9 cellular contexts compared by ENCODE assay signal in the genomic region with DNA sequence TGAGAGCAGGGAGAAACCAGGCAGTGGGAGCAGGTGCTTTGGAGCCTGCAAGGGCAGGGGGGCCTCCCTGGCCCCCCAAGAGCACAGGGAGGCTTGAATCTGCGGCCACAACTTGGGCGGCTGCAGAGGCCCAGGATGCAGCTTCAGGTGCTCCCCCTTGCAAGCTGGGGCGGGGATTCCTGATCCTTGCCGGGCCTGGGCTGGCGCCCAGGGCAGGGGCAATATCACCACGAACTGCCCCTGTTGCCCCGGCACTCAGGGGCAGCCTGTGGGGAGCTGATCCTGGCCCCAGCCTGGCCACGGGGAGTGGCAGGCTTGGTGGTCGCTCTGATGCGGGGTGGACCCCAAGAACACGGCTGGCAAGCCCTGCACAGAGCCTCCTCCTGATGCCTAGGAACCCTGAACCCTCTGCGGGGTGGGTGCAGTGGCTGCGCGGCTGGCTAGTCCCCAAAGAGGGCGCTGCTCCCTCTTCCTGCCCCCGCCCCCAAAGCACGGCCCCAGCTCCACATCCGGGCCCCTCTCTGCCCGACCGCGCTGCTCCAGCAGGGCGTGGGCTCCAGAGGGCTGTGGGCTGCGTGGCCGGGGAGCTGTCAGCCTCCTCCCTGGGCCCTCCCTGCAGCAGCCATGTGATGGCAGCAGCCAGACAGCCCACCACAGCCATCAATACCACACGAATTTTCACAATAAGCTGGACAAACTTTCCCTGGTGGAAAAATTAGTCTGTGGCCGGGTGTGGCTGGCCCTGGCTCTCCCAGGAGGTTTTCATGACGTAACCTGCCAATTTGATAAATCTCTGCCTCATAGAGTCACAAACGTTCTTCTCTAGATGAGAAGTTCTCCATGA. TPM values are rescaled to one million over a fixed set of nuclear protein-coding genes. Genes with fewer than 3 reads are reported as not detected.
DNase-seq lines count a peak whose midpoint lies in the region; ATAC-seq and TF ChIP-seq lines count a peak whose summit lies in the region.
"Had no signal": no experiment of that assay in that cellular context is flagged by ENCODE, and none has a peak within 500 bp of the region (broad histone marks: within the 10 kb centered on the region; RNA-seq: fewer than 3 reads in every experiment).

No MANE protein-coding gene starts in this region.

- H3K4me2 ChIP-seq in SK-N-SH = peak overlapping the region; percentile 24; the same call in 1 of the 2 replicates

- no peaks in the 10 kb centered on the region for H3K9me3 ChIP-seq in SK-N-SH
- H3K9me3 ChIP-seq in gastrocnemius medialis = no peaks in the 10 kb centered on the region

- no peak overlapping the region for H3K9ac ChIP-seq in SK-N-SH

- no peak for TF ChIP-seq EP300 in SK-N-SH (IDR thresholded peaks at IDR 0.05; ENCODE audit: borderline replicate concordance in 1 of 2, low read depth in 1 of 2, low read length in 1 of 2)

- H3K4me3 ChIP-seq in SK-N-SH (ENCODE audit: low read depth in 2 of 2, low read length in 1 of 2) = no peak overlapping the region
- H3K4me3 ChIP-seq in gastrocnemius medialis = no peak overlapping the region

- no peak for ATAC-seq in gastrocnemius medialis
- ATAC-seq: Panc1 had no signal

- H3K4me1 Mint-ChIP-seq in osteocyte (ENCODE audit: unreplicated experiment) = no peaks in the 10 kb centered on the region

- H3K79me2 ChIP-seq in SK-N-SH (ENCODE audit: insufficient read depth) = no peaks in the 10 kb centered on the region

- DNase-seq in GM19240 (ENCODE audit: insufficient read length, low spot score) = peak; percentile 55
- peak; percentile 70 for DNase-seq in SK-N-SH
- peak; percentile 60 for DNase-seq in activated naive CD4-positive, alpha-beta T cell treated with anti-CD3 and anti-CD28 coated beads, Interleukin-2, amount 50 U/mL, for 16 hours
- DNase-seq in osteocyte (ENCODE audit: extremely low spot score, unreplicated experiment) = no peak
- no peak for DNase-seq in NCI-H2107 treated with DMSO at 0.1 percent for 48 hours (lab: John Stamatoyannopoulos, UW; ENCODE audit: unreplicated experiment)
- DNase-seq in gastrocnemius medialis = no peak
- DNase-seq in NCI-H2081 (lab: John Stamatoyannopoulos, UW) = no peak
- DNase-seq in epidermal melanocyte (ENCODE audit: insufficient read length, low spot score) = no peak

- no peak overlapping the region for H3K4me3 Mint-ChIP-seq in osteocyte (ENCODE audit: unreplicated experiment)

- WGBS in SK-N-SH (ENCODE audit: low lambda C conversion rate) = 12% methylated on average over 4 of the region's 28 CpGs

- H3K36me3 ChIP-seq in SK-N-SH (replicated peaks in 1 of 2; ENCODE audit: control insufficient read depth in 1 of 2, insufficient read depth in 2 of 2, low read length in 1 of 2) = no peaks in the 10 kb centered on the region
- H3K36me3 ChIP-seq in gastrocnemius medialis = no peaks in the 10 kb centered on the region

- H3K27me3 Mint-ChIP-seq in osteocyte (ENCODE audit: unreplicated experiment) = peaks cover 2% of the 10 kb centered on the region

- no peak for TF ChIP-seq RAD21 in SK-N-SH (IDR thresholded peaks at IDR 0.05; ENCODE audit: low read length)

- no peak for TF ChIP-seq POLR2A in gastrocnemius medialis (IDR thresholded peaks at IDR 0.05)

- CTCF ChIA-PET in SK-N-SH (lab: Yijun Ruan, JAX) = interaction anchor here (0.9 to 1.3 kb wide), 3 partner anchors 13 to 96 kb away, joined by 3 read pairs; a partner anchor contains a TSS

- H3K27me3 ChIP-seq in SK-N-SH (ENCODE audit: insufficient read depth) = peaks cover 16% of the 10 kb centered on the region
- no peaks in the 10 kb centered on the region for H3K27me3 ChIP-seq in gastrocnemius medialis

- no peaks in the 10 kb centered on the region for H4K20me1 ChIP-seq in SK-N-SH (ENCODE audit: insufficient read depth)

- intact Hi-C loops in gastrocnemius medialis (cut with DNase I; ENCODE audit: low total_unique reads) = no loop called here

- H3K9me2 ChIP-seq in SK-N-SH = no peaks in the 10 kb centered on the region

- H3K27ac ChIP-seq in SK-N-SH (ENCODE audit: low read depth in 2 of 2, low read length in 1 of 2) (no peak overlapping the region), gastrocnemius medialis (no peak overlapping the region)

- POLR2A ChIA-PET in SK-N-SH (lab: Yijun Ruan, JAX) = no interaction called here

- H3F3A ChIP-seq in SK-N-SH (replicated peaks; ENCODE audit: insufficient read depth) = peaks cover 3% of the 10 kb centered on the region

- peaks cover 6% of the 10 kb centered on the region for H3K9me3 Mint-ChIP-seq in osteocyte (ENCODE audit: unreplicated experiment)

- 0 out of 2 replicates have a peak overlapping the region, but pooled peaks have one; percentile 46 for H2AFZ ChIP-seq in SK-N-SH (ENCODE audit: low read depth)

- no peaks in the 10 kb centered on the region for H3K36me3 Mint-ChIP-seq in osteocyte (ENCODE audit: unreplicated experiment)

- H3K4me1 ChIP-seq in SK-N-SH (ENCODE audit: control insufficient read depth in 1 of 2, insufficient read depth in 2 of 2, low read depth in 1 of 2, low read length in 1 of 2) (no peaks in the 10 kb centered on the region), gastrocnemius medialis (no peaks in the 10 kb centered on the region)

- in situ Hi-C loops in gastrocnemius medialis (cut with MboI; ENCODE audit: low sequenced_read_pairs in 4 of 4) = no loop called here

- TF ChIP-seq CTCF in SK-N-SH (IDR thresholded peaks at IDR 0.05) = peak; percentile 26; the same call in 1 of the 2 replicates
- peak; percentile 28 for TF ChIP-seq CTCF in osteocyte (IDR thresholded peaks at IDR 0.05)
- TF ChIP-seq CTCF in gastrocnemius medialis (IDR thresholded peaks at IDR 0.05 in 4 of 5, conservative IDR thresholded peaks at IDR 0.05 in 1 of 5) = no peak

- no peak overlapping the region for H3K27ac Mint-ChIP-seq in osteocyte (ENCODE audit: unreplicated experiment)

TF ChIP-seq in SK-N-SH, 30 proteins besides CTCF, POLR2A, EP300 and RAD21:
- TF ChIP-seq RFX5 (IDR thresholded peaks at IDR 0.05; ENCODE audit: low read length) = no peak
- TF ChIP-seq, protein P1, sequence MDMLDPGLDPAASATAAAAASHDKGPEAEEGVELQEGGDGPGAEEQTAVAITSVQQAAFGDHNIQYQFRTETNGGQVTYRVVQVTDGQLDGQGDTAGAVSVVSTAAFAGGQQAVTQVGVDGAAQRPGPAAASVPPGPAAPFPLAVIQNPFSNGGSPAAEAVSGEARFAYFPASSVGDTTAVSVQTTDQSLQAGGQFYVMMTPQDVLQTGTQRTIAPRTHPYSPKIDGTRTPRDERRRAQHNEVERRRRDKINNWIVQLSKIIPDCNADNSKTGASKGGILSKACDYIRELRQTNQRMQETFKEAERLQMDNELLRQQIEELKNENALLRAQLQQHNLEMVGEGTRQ (IDR thresholded peaks at IDR 0.05; ENCODE audit: borderline replicate concordance, low read depth, low read length) = no peak
- no peak for TF ChIP-seq NFIC (IDR thresholded peaks at IDR 0.05; ENCODE audit: borderline replicate concordance)
- TF ChIP-seq FOXJ3 (CRISPR knock-in tag; IDR thresholded peaks at IDR 0.05) = no peak
- TF ChIP-seq, protein P2, sequence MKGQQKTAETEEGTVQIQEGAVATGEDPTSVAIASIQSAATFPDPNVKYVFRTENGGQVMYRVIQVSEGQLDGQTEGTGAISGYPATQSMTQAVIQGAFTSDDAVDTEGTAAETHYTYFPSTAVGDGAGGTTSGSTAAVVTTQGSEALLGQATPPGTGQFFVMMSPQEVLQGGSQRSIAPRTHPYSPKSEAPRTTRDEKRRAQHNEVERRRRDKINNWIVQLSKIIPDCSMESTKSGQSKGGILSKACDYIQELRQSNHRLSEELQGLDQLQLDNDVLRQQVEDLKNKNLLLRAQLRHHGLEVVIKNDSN (IDR thresholded peaks at IDR 0.05; ENCODE audit: borderline replicate concordance, low read depth) = no peak
- TF ChIP-seq, protein P3, sequence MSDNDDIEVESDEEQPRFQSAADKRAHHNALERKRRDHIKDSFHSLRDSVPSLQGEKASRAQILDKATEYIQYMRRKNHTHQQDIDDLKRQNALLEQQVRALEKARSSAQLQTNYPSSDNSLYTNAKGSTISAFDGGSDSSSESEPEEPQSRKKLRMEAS (IDR thresholded peaks at IDR 0.05; ENCODE audit: low read depth) = no peak
- TF ChIP-seq JUND (IDR thresholded peaks at IDR 0.05) = no peak
- TF ChIP-seq MXI1 (IDR thresholded peaks at IDR 0.05; ENCODE audit: low read depth, low read length) = no peak

RNA-seq across cellular contexts. Expression of a gene that starts 21.0 kb away (rescaled TPM):
- 9.9 and 10.7 TPM in 2 replicates for polyA plus RNA-seq in SK-N-SH (2012; rRNA removed)
- 7.1 and 7.4 TPM in 2 replicates for polyA plus RNA-seq in SK-N-SH (2012; cell fraction: cytosol; rRNA removed)
- 6.4 and 7.8 TPM in 2 replicates for polyA plus RNA-seq in SK-N-SH (2012; cell fraction: nucleus; rRNA removed)
- total RNA-seq in osteocyte = 1.4 and 1.5 TPM in 2 replicates
- 1 to 10 TPM in 2 of 4 donors, not detected in 2; 1.1 to 1.8 TPM for total RNA-seq in gastrocnemius medialis

RNA-seq across cellular contexts. Expression of a gene that starts 39.1 kb away (rescaled TPM):
- 117 and 142 TPM in 2 replicates for polyA plus RNA-seq in SK-N-SH (2012; rRNA removed)
- polyA plus RNA-seq in SK-N-SH (2012; cell fraction: cytosol; rRNA removed) = 74.9 and 90.7 TPM in 2 replicates
- polyA plus RNA-seq in SK-N-SH (2012; cell fraction: nucleus; rRNA removed) = 59.8 and 68.2 TPM in 2 replicates
- total RNA-seq in osteocyte (0.42 and 0.54 TPM in 2 replicates), gastrocnemius medialis (not detected)

RNA-seq across cellular contexts. Expression of a gene that starts 49.7 kb away (rescaled TPM):
- 2.3 and 4.5 TPM in 2 replicates for polyA plus RNA-seq in SK-N-SH (2012; rRNA removed)
- polyA plus RNA-seq in SK-N-SH (2012; cell fraction: cytosol; rRNA removed) = 2.3 and 3.9 TPM in 2 replicates
- 2.4 and 3.2 TPM in 2 replicates for polyA plus RNA-seq in SK-N-SH (2012; cell fraction: nucleus; rRNA removed)
- total RNA-seq in osteocyte (not detected in 2 replicates), gastrocnemius medialis (1 to 10 TPM; 1.7 to 2.5 (median 2.0) TPM)

Comparison
In these comparisons a context has a peak if more than half of its experiments do, and no peak if none do; other contexts are left out.
1. DNase-seq: peak in GM19240 (single experiment), SK-N-SH (single experiment) and activated naive CD4-positive, alpha-beta T cell treated with anti-CD3 and anti-CD28 coated beads, Interleukin-2, amount 50 U/mL, for 16 hours (single experiment); none in osteocyte (single experiment), NCI-H2107 treated with DMSO at 0.1 percent for 48 hours (single experiment), gastrocnemius medialis (0 of 2), NCI-H2081 (0 of 2) and epidermal melanocyte (single experiment).
2. CTCF ChIP-seq: peak in SK-N-SH (single experiment) and osteocyte (single experiment); none in gastrocnemius medialis (0 of 5).